In genomic region chr7:151085691-151086620, GRCh38 we compare ENCODE assay signal across 1 cellular context.
A peak's percentile ranks its signal among the peaks of the same experiment; 100 is the strongest.
TF ChIP-seq lines count a peak whose summit lies in the region.

AGAP3 (plus strand) TSS chr7:151086475; CDS start chr7:151086742, 267 bp downstream.

TF ChIP-seq in K562, 482 proteins besides CTCF, POLR2A, EP300 and RAD21 (continued from another document):
- TF ChIP-seq ZBTB12 (CRISPR knock-in tag; IDR thresholded peaks at IDR 0.05): no peak
- no peak for TF ChIP-seq RBM22 (IDR thresholded peaks at IDR 0.05; ENCODE audit: low read depth, low read length, poor library complexity, severe bottlenecking)
- TF ChIP-seq NFE2 (IDR thresholded peaks at IDR 0.05; ENCODE audit: low read depth): 0 out of 2 replicates have a peak, but pooled peaks have one; percentile 2
- TF ChIP-seq SIX5 (IDR thresholded peaks at IDR 0.05; ENCODE audit: borderline replicate concordance in 1 of 2, insufficient read depth in 1 of 2, low read depth in 1 of 2, low read length in 2 of 2): no peak
- peak; percentile 90 for TF ChIP-seq PHB (CRISPR knock-in tag; IDR thresholded peaks at IDR 0.05)
- TF ChIP-seq DPF2 (IDR thresholded peaks at IDR 0.05): peak; percentile 82
- peak; percentile 73 for TF ChIP-seq TOE1 (IDR thresholded peaks at IDR 0.05; ENCODE audit: borderline replicate concordance)
- TF ChIP-seq TOE1 (CRISPR knock-in tag; IDR thresholded peaks at IDR 0.05; ENCODE audit: borderline replicate concordance, low read depth): no peak
- TF ChIP-seq TCFL5 (CRISPR knock-in tag; conservative IDR thresholded peaks at IDR 0.05): no peak
- TF ChIP-seq ZNF133 (CRISPR knock-in tag; IDR thresholded peaks at IDR 0.05): no peak
- TF ChIP-seq ATF7 (IDR thresholded peaks at IDR 0.05): peak; percentile 64; the same call in 1 of the 2 replicates
- TF ChIP-seq KDM4B (IDR thresholded peaks at IDR 0.05; ENCODE audit: borderline replicate concordance in 2 of 2, low read depth in 1 of 2): peak in 1 of 2 experiments; percentile 85; a peak in 1 of 4 replicates
- peak; percentile 16; the same call in 1 of the 2 replicates for TF ChIP-seq LARP7 (IDR thresholded peaks at IDR 0.05)
- no peak for TF ChIP-seq FOXJ2 (tag; IDR thresholded peaks at IDR 0.05)
- TF ChIP-seq FOXA3 (CRISPR knock-in tag; conservative IDR thresholded peaks at IDR 0.05 in 1 of 2, IDR thresholded peaks at IDR 0.05 in 1 of 2): 0 out of 4 replicates have a peak, but pooled peaks of 1 of the 2 experiments have one; percentile 2
- TF ChIP-seq, protein P1, sequence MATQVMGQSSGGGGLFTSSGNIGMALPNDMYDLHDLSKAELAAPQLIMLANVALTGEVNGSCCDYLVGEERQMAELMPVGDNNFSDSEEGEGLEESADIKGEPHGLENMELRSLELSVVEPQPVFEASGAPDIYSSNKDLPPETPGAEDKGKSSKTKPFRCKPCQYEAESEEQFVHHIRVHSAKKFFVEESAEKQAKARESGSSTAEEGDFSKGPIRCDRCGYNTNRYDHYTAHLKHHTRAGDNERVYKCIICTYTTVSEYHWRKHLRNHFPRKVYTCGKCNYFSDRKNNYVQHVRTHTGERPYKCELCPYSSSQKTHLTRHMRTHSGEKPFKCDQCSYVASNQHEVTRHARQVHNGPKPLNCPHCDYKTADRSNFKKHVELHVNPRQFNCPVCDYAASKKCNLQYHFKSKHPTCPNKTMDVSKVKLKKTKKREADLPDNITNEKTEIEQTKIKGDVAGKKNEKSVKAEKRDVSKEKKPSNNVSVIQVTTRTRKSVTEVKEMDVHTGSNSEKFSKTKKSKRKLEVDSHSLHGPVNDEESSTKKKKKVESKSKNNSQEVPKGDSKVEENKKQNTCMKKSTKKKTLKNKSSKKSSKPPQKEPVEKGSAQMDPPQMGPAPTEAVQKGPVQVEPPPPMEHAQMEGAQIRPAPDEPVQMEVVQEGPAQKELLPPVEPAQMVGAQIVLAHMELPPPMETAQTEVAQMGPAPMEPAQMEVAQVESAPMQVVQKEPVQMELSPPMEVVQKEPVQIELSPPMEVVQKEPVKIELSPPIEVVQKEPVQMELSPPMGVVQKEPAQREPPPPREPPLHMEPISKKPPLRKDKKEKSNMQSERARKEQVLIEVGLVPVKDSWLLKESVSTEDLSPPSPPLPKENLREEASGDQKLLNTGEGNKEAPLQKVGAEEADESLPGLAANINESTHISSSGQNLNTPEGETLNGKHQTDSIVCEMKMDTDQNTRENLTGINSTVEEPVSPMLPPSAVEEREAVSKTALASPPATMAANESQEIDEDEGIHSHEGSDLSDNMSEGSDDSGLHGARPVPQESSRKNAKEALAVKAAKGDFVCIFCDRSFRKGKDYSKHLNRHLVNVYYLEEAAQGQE (CRISPR knock-in tag; IDR thresholded peaks at IDR 0.05; ENCODE audit: low read depth): peak; percentile 71; the same call in 1 of the 2 replicates
- TF ChIP-seq ZNF24 (IDR thresholded peaks at IDR 0.05): no peak
- TF ChIP-seq NFYB (IDR thresholded peaks at IDR 0.05; ENCODE audit: extremely low read depth, insufficient read length): no peak
- TF ChIP-seq TEAD1 (CRISPR knock-in tag; IDR thresholded peaks at IDR 0.05): 0 out of 4 replicates have a peak, but pooled peaks of 1 of the 2 experiments have one; percentile 26
- TF ChIP-seq ETV1 (tag; conservative IDR thresholded peaks at IDR 0.05; ENCODE audit: low read depth): peak; percentile 52; the same call in 1 of the 2 replicates
- TF ChIP-seq SRSF7 (optimal IDR thresholded peaks at IDR 0.05; ENCODE audit: low read depth, low read length): no peak
- peak; percentile 48; the same call in 1 of the 2 replicates for TF ChIP-seq ZNF431 (CRISPR knock-in tag; IDR thresholded peaks at IDR 0.05)
- TF ChIP-seq TAF15 (IDR thresholded peaks at IDR 0.05; ENCODE audit: low read depth, low read length): no peak
- TF ChIP-seq CCNT2 (IDR thresholded peaks at IDR 0.05; ENCODE audit: borderline replicate concordance, extremely low read depth, insufficient read length, low read depth, low read length): peak; percentile 87
- TF ChIP-seq FOXP1 (CRISPR knock-in tag; IDR thresholded peaks at IDR 0.05): no peak
- TF ChIP-seq ARID4B (CRISPR knock-in tag; IDR thresholded peaks at IDR 0.05): peak; percentile 91
- no peak for TF ChIP-seq ESRRB (CRISPR knock-in tag; IDR thresholded peaks at IDR 0.05; ENCODE audit: borderline replicate concordance)
- peak; percentile 77 for TF ChIP-seq PHF20 (IDR thresholded peaks at IDR 0.05; ENCODE audit: partially characterized antibody)
- no peak for TF ChIP-seq SMARCC2 (IDR thresholded peaks at IDR 0.05; ENCODE audit: low read depth)
- no peak for TF ChIP-seq TAL1 (IDR thresholded peaks at IDR 0.05)
- no peak for TF ChIP-seq YBX1 (IDR thresholded peaks at IDR 0.05)
TF ChIP-seq in K562: peak in this region for 142.
